Comparison of ENCODE assay signal across 16 cellular contexts in the genomic region with DNA sequence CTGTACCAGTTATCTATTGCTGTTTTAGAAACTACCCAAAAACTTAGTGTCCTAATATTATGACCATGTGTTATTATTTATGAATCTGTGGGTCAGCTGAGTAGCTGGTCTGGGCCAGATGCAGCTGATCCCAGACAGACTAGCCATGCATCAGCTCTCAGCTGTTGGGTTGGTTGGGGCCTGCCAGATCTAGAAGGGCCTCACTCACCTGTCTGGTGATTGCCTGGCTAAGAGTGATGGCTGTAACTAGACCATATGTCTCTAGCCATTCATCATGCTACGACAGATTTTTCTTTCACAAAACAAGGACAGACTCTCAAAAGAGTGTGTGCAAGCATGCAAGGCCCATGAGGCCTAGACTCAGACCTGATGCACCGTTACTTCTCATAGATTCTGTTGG.
DNase-seq lines count a peak whose midpoint lies in the region; ATAC-seq and TF ChIP-seq lines count a peak whose summit lies in the region.
"Had no signal": no experiment of that assay in that cellular context is flagged by ENCODE, and none has a peak within 500 bp of the region (broad histone marks: within the 10 kb centered on the region; RNA-seq: fewer than 3 reads in every experiment).

No MANE protein-coding gene starts in this region.

- peaks cover 6% of the 10 kb centered on the region for H3K27me3 Mint-ChIP-seq in nephron progenitor cell (ENCODE audit: low read depth, poor library complexity)
- no peaks in the 10 kb centered on the region for H3K27me3 Mint-ChIP-seq in stimulated activated memory B cell treated with anti-CD40 and anti-IgM and Interleukin-4, amounts not matched to agents 10 μg/mL and 1 μg/mL and 100 μg/mL, for 72 hours
- H3K27me3 Mint-ChIP-seq: B cell; CD4-positive, CD25-positive, alpha-beta regulatory T cell had no signal

- no peaks in the 10 kb centered on the region for H3K36me3 Mint-ChIP-seq in nephron progenitor cell (ENCODE audit: low read depth)
- no peaks in the 10 kb centered on the region for H3K36me3 Mint-ChIP-seq in stimulated activated memory B cell treated with anti-CD40 and anti-IgM and Interleukin-4, amounts not matched to agents 10 μg/mL and 1 μg/mL and 100 μg/mL, for 72 hours
- H3K36me3 Mint-ChIP-seq: CD4-positive, CD25-positive, alpha-beta regulatory T cell; CD8-positive, alpha-beta T cell had no signal

- DNase-seq in NCI-H2171 treated with DMSO at 0.1 percent for 48 hours (lab: John Stamatoyannopoulos, UW) (peak; percentile 14), NCI-H2171 (lab: John Stamatoyannopoulos, UW) (no peak), myocyte (ENCODE audit: low read depth) (peak; percentile 90), nephron progenitor cell (no peak), cortex of kidney (lab: John Stamatoyannopoulos, UW) (no peak), NCI-H526 treated with DMSO at 0.1 percent for 48 hours (lab: John Stamatoyannopoulos, UW) (no peak)
- DNase-seq: Caco-2; CD4-positive, CD25-positive, alpha-beta regulatory T cell; CD8-positive, alpha-beta T cell; DMS153; DND-41; GOT3; HFFc6 had no signal

- ATAC-seq in stimulated activated memory B cell treated with anti-CD40 and anti-IgM and Interleukin-4, amounts not matched to agents 10 μg/mL and 1 μg/mL and 100 μg/mL, for 72 hours: peak; percentile 29
- ATAC-seq in HG03097 (IDR thresholded peaks at IDR 0.05; ENCODE audit: low FRiP score, unreplicated experiment): no peak
- ATAC-seq: CD8-positive, alpha-beta T cell had no signal

- H3K9me3 Mint-ChIP-seq in nephron progenitor cell: no peaks in the 10 kb centered on the region
- H3K9me3 Mint-ChIP-seq in stimulated activated memory B cell treated with anti-CD40 and anti-IgM and Interleukin-4, amounts not matched to agents 10 μg/mL and 1 μg/mL and 100 μg/mL, for 72 hours: no peaks in the 10 kb centered on the region
- H3K9me3 Mint-ChIP-seq: CD8-positive, alpha-beta T cell had no signal

- TF ChIP-seq CTCF in nephron progenitor cell (IDR thresholded peaks at IDR 0.05): no peak

- peaks cover 24% of the 10 kb centered on the region for H3K4me1 Mint-ChIP-seq in nephron progenitor cell
- no peaks in the 10 kb centered on the region for H3K4me1 Mint-ChIP-seq in stimulated activated memory B cell treated with anti-CD40 and anti-IgM and Interleukin-4, amounts not matched to agents 10 μg/mL and 1 μg/mL and 100 μg/mL, for 72 hours
- H3K4me1 Mint-ChIP-seq: B cell; CD4-positive, CD25-positive, alpha-beta regulatory T cell had no signal

- H3K27ac Mint-ChIP-seq in nephron progenitor cell: peak overlapping the region; percentile 19
- no peak overlapping the region for H3K27ac Mint-ChIP-seq in stimulated activated memory B cell treated with anti-CD40 and anti-IgM and Interleukin-4, amounts not matched to agents 10 μg/mL and 1 μg/mL and 100 μg/mL, for 72 hours
- H3K27ac Mint-ChIP-seq: B cell; CD4-positive, CD25-positive, alpha-beta regulatory T cell; CD8-positive, alpha-beta T cell; HFFc6 had no signal

- H3K4me3 Mint-ChIP-seq in nephron progenitor cell: no peak overlapping the region
- no peak overlapping the region for H3K4me3 Mint-ChIP-seq in stimulated activated memory B cell treated with anti-CD40 and anti-IgM and Interleukin-4, amounts not matched to agents 10 μg/mL and 1 μg/mL and 100 μg/mL, for 72 hours
- H3K4me3 Mint-ChIP-seq: B cell; CD4-positive, CD25-positive, alpha-beta regulatory T cell; CD8-positive, alpha-beta T cell; HFFc6 had no signal

Comparison
In these comparisons a context has a peak if more than half of its experiments do, and no peak if none do; other contexts are left out.
1. DNase-seq: peak in NCI-H2171 treated with DMSO at 0.1 percent for 48 hours (single experiment) and myocyte (single experiment); none in NCI-H2171 (single experiment), nephron progenitor cell (single experiment), cortex of kidney (single experiment) and NCI-H526 treated with DMSO at 0.1 percent for 48 hours (single experiment).